In the genomic region with DNA sequence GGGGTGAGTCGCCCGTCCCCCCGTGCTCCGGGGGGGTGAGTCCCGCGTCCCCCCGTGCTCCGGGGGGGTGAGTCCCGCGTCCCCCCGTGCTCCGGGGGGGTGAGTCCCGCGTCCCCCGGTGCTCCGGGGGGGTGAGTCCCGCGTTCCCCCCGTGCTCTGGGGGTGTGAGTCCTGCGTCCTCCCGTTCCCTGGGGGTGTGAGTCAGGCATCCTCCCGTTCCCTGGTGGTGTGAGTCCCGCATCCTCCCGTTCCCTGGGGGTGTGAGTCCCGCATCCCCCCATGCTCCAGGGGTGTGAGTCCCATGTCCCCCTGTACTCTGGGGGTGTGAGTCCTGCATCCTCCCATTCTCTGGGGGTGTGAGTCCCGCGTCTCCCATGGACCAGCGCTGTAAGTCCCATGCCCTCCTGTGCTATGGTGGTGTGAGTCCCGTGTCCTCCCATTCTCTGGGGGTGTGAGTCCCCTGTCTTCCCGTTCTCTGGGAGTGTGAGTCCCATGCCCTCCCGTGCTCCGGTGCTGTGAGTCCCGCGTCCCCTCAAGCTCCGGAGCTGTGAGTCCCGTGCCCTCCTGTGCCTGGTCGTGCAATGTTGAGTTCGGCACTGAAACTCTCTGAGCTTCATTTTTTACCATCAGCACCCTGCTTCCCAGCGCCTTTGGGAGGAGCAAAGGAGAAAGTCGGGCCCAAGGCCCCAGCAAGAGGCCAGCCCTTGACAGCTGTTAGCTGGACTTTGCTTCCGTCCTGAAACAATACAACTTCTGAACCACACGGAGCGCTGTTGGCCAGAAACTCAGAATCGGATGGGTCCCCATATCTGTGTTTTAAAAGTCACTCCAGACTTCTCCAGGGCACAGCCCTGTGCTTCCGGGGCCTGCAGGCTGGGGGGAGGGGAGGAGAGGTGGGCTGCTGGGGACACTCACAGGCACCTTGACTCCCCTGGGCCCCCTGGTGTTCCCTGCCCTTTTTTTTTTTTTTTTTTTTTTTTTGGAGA, we compare ENCODE assay signal across 8 cellular contexts. TPM values are rescaled to one million over a fixed set of nuclear protein-coding genes. Genes with fewer than 3 reads are reported as not detected.
DNase-seq lines count a peak whose midpoint lies in the region; ATAC-seq and TF ChIP-seq lines count a peak whose summit lies in the region.

No MANE protein-coding gene starts in this region.

- peak; percentile 51 for DNase-seq in AG10803 (ENCODE audit: low read depth)
- DNase-seq in GM23248 = peak; percentile 66
- peak; percentile 31 for DNase-seq in NCI-H774 (lab: John Stamatoyannopoulos, UW)
- DNase-seq in cardiac fibroblast (ENCODE audit: low read depth in 2 of 2) = peak; percentile 74 to 86
- no peak for DNase-seq in stimulated activated CD8-positive, alpha-beta memory T cell treated with anti-CD3 and anti-CD28 coated beads, Interleukin-4, amount 100 ng/mL, for 48 hours
- no peak for DNase-seq in activated naive CD8-positive, alpha-beta T cell treated with anti-CD3 and anti-CD28 coated beads for 36 hours

- H3K9ac ChIP-seq in GM23248 = no peak overlapping the region
- H3K9ac ChIP-seq in liver (ENCODE audit: low read depth in 1 of 2, low read length in 2 of 2) = no peak overlapping the region

- WGBS in GM23248 (ENCODE audit: low coverage in 1 of 2, low lambda C conversion rate in 2 of 2, missing lambda C conversion rate in 2 of 2), 2 experiments = 41 to 46% methylated on average over 19 to 24 of the region's 45 CpGs
- 63% methylated on average over 44 of the region's 45 CpGs for WGBS in liver

- H3K36me3 ChIP-seq in GM23248 (ENCODE audit: low read depth) (no peaks in the 10 kb centered on the region), liver (ENCODE audit: control insufficient read depth in 4 of 4, insufficient read depth in 3 of 4, low read depth in 1 of 4, low read length in 3 of 4) (no peaks in the 10 kb centered on the region)

- no peak overlapping the region for H2AFZ ChIP-seq in GM23248

- H3K4me1 ChIP-seq in GM23248 (ENCODE audit: insufficient read depth) (no peaks in the 10 kb centered on the region), liver (ENCODE audit: control insufficient read depth in 4 of 4, insufficient read depth in 4 of 4, low read length in 3 of 4) (peaks cover 0 to 4% (median 3%) of the 10 kb centered on the region in 4 donors)

- H3K9me3 ChIP-seq in GM23248 (ENCODE audit: low read depth) (no peaks in the 10 kb centered on the region), liver (ENCODE audit: control insufficient read depth in 4 of 4, low read length in 3 of 4) (no peaks in the 10 kb centered on the region)

- H3K4me3 Mint-ChIP-seq in activated naive CD8-positive, alpha-beta T cell treated with anti-CD3 and anti-CD28 coated beads for 36 hours = no peak overlapping the region

- H3K4me1 Mint-ChIP-seq in activated naive CD8-positive, alpha-beta T cell treated with anti-CD3 and anti-CD28 coated beads for 36 hours = peaks cover 2% of the 10 kb centered on the region

- in situ Hi-C loops in GM23248 (cut with MboI) = no loop called here

- ATAC-seq in HG03432 (IDR thresholded peaks at IDR 0.05; ENCODE audit: unreplicated experiment) = no peak

- peaks cover 37% of the 10 kb centered on the region for H3K27me3 Mint-ChIP-seq in activated naive CD8-positive, alpha-beta T cell treated with anti-CD3 and anti-CD28 coated beads for 36 hours

- H3K9me2 ChIP-seq in GM23248 (ENCODE audit: insufficient read depth) = no peaks in the 10 kb centered on the region

- H4K20me1 ChIP-seq in GM23248 (ENCODE audit: insufficient read depth) = no peaks in the 10 kb centered on the region

- H3K4me2 ChIP-seq in GM23248 (ENCODE audit: unreplicated experiment) = no peak overlapping the region

- H3K27ac Mint-ChIP-seq in activated naive CD8-positive, alpha-beta T cell treated with anti-CD3 and anti-CD28 coated beads for 36 hours = no peak overlapping the region

- H3K27me3 ChIP-seq in GM23248 (replicated peaks; ENCODE audit: insufficient read depth) = peaks cover 14% of the 10 kb centered on the region
- no peaks in the 10 kb centered on the region for H3K27me3 ChIP-seq in liver (ENCODE audit: control insufficient read depth in 4 of 4, insufficient read depth in 4 of 4, low read length in 3 of 4)

- H3K4me3 ChIP-seq in AG10803 (ENCODE audit: low read length) (no peak overlapping the region), GM23248 (no peak overlapping the region), cardiac fibroblast (replicated peaks in 1 of 2; ENCODE audit: low read depth in 2 of 2, low read length in 2 of 2) (no peak overlapping the region), liver (ENCODE audit: low read depth in 1 of 3, low read length in 3 of 3) (no peak overlapping the region)

- H3K79me2 ChIP-seq in GM23248 (ENCODE audit: insufficient read depth) = no peaks in the 10 kb centered on the region

- H3K36me3 Mint-ChIP-seq in activated naive CD8-positive, alpha-beta T cell treated with anti-CD3 and anti-CD28 coated beads for 36 hours = no peaks in the 10 kb centered on the region

- peaks cover 3% of the 10 kb centered on the region for H3K9me3 Mint-ChIP-seq in activated naive CD8-positive, alpha-beta T cell treated with anti-CD3 and anti-CD28 coated beads for 36 hours

- H3K27ac ChIP-seq in GM23248 (no peak overlapping the region), liver (ENCODE audit: low read depth in 1 of 2, low read length in 2 of 2) (no peak overlapping the region)

- TF ChIP-seq RAD21 in liver (IDR thresholded peaks at IDR 0.05) = peak; percentile 56 to 74

- no peaks in the 10 kb centered on the region for H3F3A ChIP-seq in GM23248 (ENCODE audit: insufficient read depth)

- TF ChIP-seq CTCF in AG10803 (conservative IDR thresholded peaks at IDR 0.05; ENCODE audit: low read length) (peak; percentile 49), cardiac fibroblast (IDR thresholded peaks at IDR 0.05; ENCODE audit: low read depth, low read length) (peak; percentile 68), liver (IDR thresholded peaks at IDR 0.05; ENCODE audit: low read depth, low read length, missing input control) (peak; percentile 51)

TF ChIP-seq in liver, 16 proteins besides CTCF, POLR2A, EP300 and RAD21:
- no peak for TF ChIP-seq JUND (IDR thresholded peaks at IDR 0.05)
- TF ChIP-seq, protein P1, sequence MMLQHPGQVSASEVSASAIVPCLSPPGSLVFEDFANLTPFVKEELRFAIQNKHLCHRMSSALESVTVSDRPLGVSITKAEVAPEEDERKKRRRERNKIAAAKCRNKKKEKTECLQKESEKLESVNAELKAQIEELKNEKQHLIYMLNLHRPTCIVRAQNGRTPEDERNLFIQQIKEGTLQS (IDR thresholded peaks at IDR 0.05) = no peak
- peak in 1 of 2 donors; percentile 22 for TF ChIP-seq RXRA (IDR thresholded peaks at IDR 0.05)
- no peak for TF ChIP-seq YY1 (IDR thresholded peaks at IDR 0.05)
- TF ChIP-seq, protein P2, sequence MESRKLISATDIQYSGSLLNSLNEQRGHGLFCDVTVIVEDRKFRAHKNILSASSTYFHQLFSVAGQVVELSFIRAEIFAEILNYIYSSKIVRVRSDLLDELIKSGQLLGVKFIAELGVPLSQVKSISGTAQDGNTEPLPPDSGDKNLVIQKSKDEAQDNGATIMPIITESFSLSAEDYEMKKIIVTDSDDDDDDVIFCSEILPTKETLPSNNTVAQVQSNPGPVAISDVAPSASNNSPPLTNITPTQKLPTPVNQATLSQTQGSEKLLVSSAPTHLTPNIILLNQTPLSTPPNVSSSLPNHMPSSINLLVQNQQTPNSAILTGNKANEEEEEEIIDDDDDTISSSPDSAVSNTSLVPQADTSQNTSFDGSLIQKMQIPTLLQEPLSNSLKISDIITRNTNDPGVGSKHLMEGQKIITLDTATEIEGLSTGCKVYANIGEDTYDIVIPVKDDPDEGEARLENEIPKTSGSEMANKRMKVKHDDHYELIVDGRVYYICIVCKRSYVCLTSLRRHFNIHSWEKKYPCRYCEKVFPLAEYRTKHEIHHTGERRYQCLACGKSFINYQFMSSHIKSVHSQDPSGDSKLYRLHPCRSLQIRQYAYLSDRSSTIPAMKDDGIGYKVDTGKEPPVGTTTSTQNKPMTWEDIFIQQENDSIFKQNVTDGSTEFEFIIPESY (IDR thresholded peaks at IDR 0.05) = no peak
- peak; percentile 72 for TF ChIP-seq HNF4G (IDR thresholded peaks at IDR 0.05)
- peak; percentile 73 to 85 for TF ChIP-seq HNF4A (conservative IDR thresholded peaks at IDR 0.05)
- TF ChIP-seq, protein P3, sequence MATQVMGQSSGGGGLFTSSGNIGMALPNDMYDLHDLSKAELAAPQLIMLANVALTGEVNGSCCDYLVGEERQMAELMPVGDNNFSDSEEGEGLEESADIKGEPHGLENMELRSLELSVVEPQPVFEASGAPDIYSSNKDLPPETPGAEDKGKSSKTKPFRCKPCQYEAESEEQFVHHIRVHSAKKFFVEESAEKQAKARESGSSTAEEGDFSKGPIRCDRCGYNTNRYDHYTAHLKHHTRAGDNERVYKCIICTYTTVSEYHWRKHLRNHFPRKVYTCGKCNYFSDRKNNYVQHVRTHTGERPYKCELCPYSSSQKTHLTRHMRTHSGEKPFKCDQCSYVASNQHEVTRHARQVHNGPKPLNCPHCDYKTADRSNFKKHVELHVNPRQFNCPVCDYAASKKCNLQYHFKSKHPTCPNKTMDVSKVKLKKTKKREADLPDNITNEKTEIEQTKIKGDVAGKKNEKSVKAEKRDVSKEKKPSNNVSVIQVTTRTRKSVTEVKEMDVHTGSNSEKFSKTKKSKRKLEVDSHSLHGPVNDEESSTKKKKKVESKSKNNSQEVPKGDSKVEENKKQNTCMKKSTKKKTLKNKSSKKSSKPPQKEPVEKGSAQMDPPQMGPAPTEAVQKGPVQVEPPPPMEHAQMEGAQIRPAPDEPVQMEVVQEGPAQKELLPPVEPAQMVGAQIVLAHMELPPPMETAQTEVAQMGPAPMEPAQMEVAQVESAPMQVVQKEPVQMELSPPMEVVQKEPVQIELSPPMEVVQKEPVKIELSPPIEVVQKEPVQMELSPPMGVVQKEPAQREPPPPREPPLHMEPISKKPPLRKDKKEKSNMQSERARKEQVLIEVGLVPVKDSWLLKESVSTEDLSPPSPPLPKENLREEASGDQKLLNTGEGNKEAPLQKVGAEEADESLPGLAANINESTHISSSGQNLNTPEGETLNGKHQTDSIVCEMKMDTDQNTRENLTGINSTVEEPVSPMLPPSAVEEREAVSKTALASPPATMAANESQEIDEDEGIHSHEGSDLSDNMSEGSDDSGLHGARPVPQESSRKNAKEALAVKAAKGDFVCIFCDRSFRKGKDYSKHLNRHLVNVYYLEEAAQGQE (IDR thresholded peaks at IDR 0.05) = peak; percentile 26
- TF ChIP-seq FOXA1 (IDR thresholded peaks at IDR 0.05) = no peak
- peak; percentile 13 for TF ChIP-seq SP1 (IDR thresholded peaks at IDR 0.05)
- no peak for TF ChIP-seq TAF1 (conservative IDR thresholded peaks at IDR 0.05)

RNA-seq across cellular contexts. Expression of a gene that starts 11.5 kb away (rescaled TPM):
- total RNA-seq in GM23248 (2014; rRNA removed; shearing (Covaris generic)) = 8.9 and 9.7 TPM in 2 replicates
- polyA plus RNA-seq in GM23248 (2016; fragmentation: Nextera tagmentation; extraction: Ambion mirVana) (23.1 and 24.9 TPM in 2 replicates), liver (10 to 100 TPM; 10.7 to 10.9 TPM)
- 10 to 100 TPM; 10.2 to 10.3 TPM for total RNA-seq in liver
- total RNA-seq in activated naive CD8-positive, alpha-beta T cell treated with anti-CD3 and anti-CD28 coated beads for 36 hours = 10 to 100 TPM; 84.3 to 86.8 TPM

Comparison
In these comparisons a context has a peak if more than half of its experiments do, and no peak if none do; other contexts are left out.
1. DNase-seq: peak in AG10803 (single experiment), GM23248 (single experiment), NCI-H774 (single experiment) and cardiac fibroblast (2 of 2); none in stimulated activated CD8-positive, alpha-beta memory T cell treated with anti-CD3 and anti-CD28 coated beads, Interleukin-4, amount 100 ng/mL, for 48 hours (single experiment) and activated naive CD8-positive, alpha-beta T cell treated with anti-CD3 and anti-CD28 coated beads for 36 hours (single experiment).
2. Peak in every context shown above with its lines, with median percentiles within 50 percentile points of each other: CTCF ChIP-seq.